In genomic region chr2:215409331-215410127, GRCh38 we compare ENCODE assay signal across 11 cellular contexts. TPM values are rescaled to one million over a fixed set of nuclear protein-coding genes. Genes with fewer than 3 reads are reported as not detected.
DNase-seq lines count a peak whose midpoint lies in the region; ATAC-seq and TF ChIP-seq lines count a peak whose summit lies in the region.
"Had no signal": no experiment of that assay in that cellular context is flagged by ENCODE, and none has a peak within 500 bp of the region (broad histone marks: within the 10 kb centered on the region; RNA-seq: fewer than 3 reads in every experiment).

No MANE protein-coding gene starts in this region.

- peaks cover 16% of the 10 kb centered on the region for H3K4me1 Mint-ChIP-seq in activated CD8-positive, alpha-beta T cell treated with anti-CD3 and anti-CD28 coated beads for 36 hours (ENCODE audit: low read depth)
- H3K4me1 Mint-ChIP-seq in activated CD8-positive, alpha-beta T cell treated with anti-CD3 and anti-CD28 coated beads, Interleukin-2, amount 10 ng/mL, durations not matched to agents 7 days and 5 days (ENCODE audit: low read depth), result peaks cover 14% of the 10 kb centered on the region
- H3K4me1 Mint-ChIP-seq in activated CD4-positive, alpha-beta memory T cell treated with anti-CD3 and anti-CD28 coated beads for 36 hours (ENCODE audit: low read depth), result peaks cover 6% of the 10 kb centered on the region

- CTCF ChIA-PET in activated CD8-positive, alpha-beta T cell treated with anti-CD3 and anti-CD28 coated beads for 36 hours (lab: Charles Lee), result no interaction called here
- CTCF ChIA-PET in activated CD8-positive, alpha-beta T cell treated with anti-CD3 and anti-CD28 coated beads, Interleukin-2, amount 10 ng/mL, durations not matched to agents 7 days and 5 days (lab: Charles Lee), result no interaction called here
- CTCF ChIA-PET in activated CD4-positive, alpha-beta memory T cell treated with anti-CD3 and anti-CD28 coated beads for 36 hours (lab: Charles Lee), result no interaction called here

- H3K36me3 ChIP-seq in Karpas-422 (ENCODE audit: insufficient read depth, low read length), result no peaks in the 10 kb centered on the region

- TF ChIP-seq CTCF in activated CD8-positive, alpha-beta T cell treated with anti-CD3 and anti-CD28 coated beads for 36 hours (IDR thresholded peaks at IDR 0.05), result no peak
- TF ChIP-seq CTCF in foreskin keratinocyte (conservative IDR thresholded peaks at IDR 0.05), result no peak

- peak; percentile 73 for ATAC-seq in activated CD8-positive, alpha-beta T cell treated with anti-CD3 and anti-CD28 coated beads for 36 hours
- no peak for ATAC-seq in activated CD8-positive, alpha-beta T cell treated with anti-CD3 and anti-CD28 coated beads, Interleukin-2, amount 10 ng/mL, durations not matched to agents 7 days and 5 days
- peak; percentile 58 for ATAC-seq in foreskin keratinocyte

- H3K4me2 ChIP-seq in Karpas-422 (ENCODE audit: low read depth, low read length, poor library complexity, severe bottlenecking), result no peak overlapping the region

- H3K27me3 Mint-ChIP-seq in activated CD8-positive, alpha-beta T cell treated with anti-CD3 and anti-CD28 coated beads for 36 hours, result peaks cover 19% of the 10 kb centered on the region
- H3K27me3 Mint-ChIP-seq in activated CD8-positive, alpha-beta T cell treated with anti-CD3 and anti-CD28 coated beads, Interleukin-2, amount 10 ng/mL, durations not matched to agents 7 days and 5 days (ENCODE audit: low read depth), result peaks cover 6% of the 10 kb centered on the region
- H3K27me3 Mint-ChIP-seq in activated CD4-positive, alpha-beta memory T cell treated with anti-CD3 and anti-CD28 coated beads for 36 hours, result peaks cover 19% of the 10 kb centered on the region

- H2AFZ ChIP-seq in Karpas-422 (ENCODE audit: low read length), result no peak overlapping the region

- DNase-seq in activated CD8-positive, alpha-beta T cell treated with anti-CD3 and anti-CD28 coated beads for 36 hours, result peak; percentile 63
- no peak for DNase-seq in activated CD8-positive, alpha-beta T cell treated with anti-CD3 and anti-CD28 coated beads, Interleukin-2, amount 10 ng/mL, durations not matched to agents 7 days and 5 days
- DNase-seq in activated CD4-positive, alpha-beta memory T cell treated with anti-CD3 and anti-CD28 coated beads for 36 hours, result peak; percentile 53
- DNase-seq in foreskin keratinocyte, result no peak
- DNase-seq in stimulated activated CD8-positive, alpha-beta memory T cell treated with anti-CD3 and anti-CD28 coated beads, Interleukin-7, amount 100 ng/mL, for 48 hours (ENCODE audit: extremely low read depth in 1 of 2, low read depth in 1 of 2), result peak; percentile 21 to 45
- no peak for DNase-seq in SHP77 (lab: John Stamatoyannopoulos, UW)
- DNase-seq in NCI-H226, result no peak
- DNase-seq in Karpas-422, result no peak
- DNase-seq: DMS79, NCI-H1092 had no signal

- H3K4me1 ChIP-seq in foreskin keratinocyte (peaks cover 11% of the 10 kb centered on the region), Karpas-422 (ENCODE audit: low read length) (no peaks in the 10 kb centered on the region)

- intact Hi-C loops in activated CD8-positive, alpha-beta T cell treated with anti-CD3 and anti-CD28 coated beads for 36 hours (cut with micrococcal nuclease), result no loop called here
- intact Hi-C loops in activated CD4-positive, alpha-beta memory T cell treated with anti-CD3 and anti-CD28 coated beads for 36 hours (cut with micrococcal nuclease), result no loop called here

- POLR2A ChIA-PET in activated CD8-positive, alpha-beta T cell treated with anti-CD3 and anti-CD28 coated beads for 36 hours (lab: Charles Lee), result no interaction called here
- POLR2A ChIA-PET in activated CD8-positive, alpha-beta T cell treated with anti-CD3 and anti-CD28 coated beads, Interleukin-2, amount 10 ng/mL, durations not matched to agents 7 days and 5 days (lab: Charles Lee), result no interaction called here
- POLR2A ChIA-PET in activated CD4-positive, alpha-beta memory T cell treated with anti-CD3 and anti-CD28 coated beads for 36 hours (lab: Charles Lee), result interaction anchor here (0.6 kb wide), 1 partner anchor 608 kb away, joined by 3 read pairs; no protein-coding TSS in a partner anchor

- H3K4me3 ChIP-seq in Karpas-422 (ENCODE audit: low read length), result no peak overlapping the region
- H3K4me3 ChIP-seq: cardiac muscle cell had no signal

- no peak overlapping the region for H3K4me3 Mint-ChIP-seq in activated CD8-positive, alpha-beta T cell treated with anti-CD3 and anti-CD28 coated beads for 36 hours
- no peak overlapping the region for H3K4me3 Mint-ChIP-seq in activated CD8-positive, alpha-beta T cell treated with anti-CD3 and anti-CD28 coated beads, Interleukin-2, amount 10 ng/mL, durations not matched to agents 7 days and 5 days
- H3K4me3 Mint-ChIP-seq in activated CD4-positive, alpha-beta memory T cell treated with anti-CD3 and anti-CD28 coated beads for 36 hours, result no peak overlapping the region

- no peak overlapping the region for H3K27ac Mint-ChIP-seq in activated CD8-positive, alpha-beta T cell treated with anti-CD3 and anti-CD28 coated beads for 36 hours
- H3K27ac Mint-ChIP-seq in activated CD8-positive, alpha-beta T cell treated with anti-CD3 and anti-CD28 coated beads, Interleukin-2, amount 10 ng/mL, durations not matched to agents 7 days and 5 days, result no peak overlapping the region
- H3K27ac Mint-ChIP-seq in activated CD4-positive, alpha-beta memory T cell treated with anti-CD3 and anti-CD28 coated beads for 36 hours, result no peak overlapping the region

- H3K27ac ChIP-seq in foreskin keratinocyte (no peak overlapping the region), Karpas-422 (ENCODE audit: low read length) (no peak overlapping the region)
- H3K27ac ChIP-seq: cardiac muscle cell had no signal

- H3K9me2 ChIP-seq in Karpas-422 (replicated peaks; ENCODE audit: insufficient read depth, low read length), result no peaks in the 10 kb centered on the region

- no peaks in the 10 kb centered on the region for H3K9me3 Mint-ChIP-seq in activated CD8-positive, alpha-beta T cell treated with anti-CD3 and anti-CD28 coated beads for 36 hours
- no peaks in the 10 kb centered on the region for H3K9me3 Mint-ChIP-seq in activated CD8-positive, alpha-beta T cell treated with anti-CD3 and anti-CD28 coated beads, Interleukin-2, amount 10 ng/mL, durations not matched to agents 7 days and 5 days (ENCODE audit: insufficient read depth)
- H3K9me3 Mint-ChIP-seq in activated CD4-positive, alpha-beta memory T cell treated with anti-CD3 and anti-CD28 coated beads for 36 hours, result no peaks in the 10 kb centered on the region

- no peaks in the 10 kb centered on the region for H3K79me2 ChIP-seq in Karpas-422 (ENCODE audit: low read length)

- no peaks in the 10 kb centered on the region for H4K20me1 ChIP-seq in Karpas-422 (ENCODE audit: insufficient read depth, low read depth, low read length)

- no peak overlapping the region for H3K9ac ChIP-seq in Karpas-422 (ENCODE audit: low read length)

- H3K27me3 ChIP-seq in foreskin keratinocyte, result no peaks in the 10 kb centered on the region
- H3K27me3 ChIP-seq in Karpas-422 (ENCODE audit: low read length), result no peaks in the 10 kb centered on the region
- H3K27me3 ChIP-seq: cardiac muscle cell had no signal

- no peaks in the 10 kb centered on the region for H3K9me3 ChIP-seq in Karpas-422 (ENCODE audit: low read length)

- H3K36me3 Mint-ChIP-seq in activated CD8-positive, alpha-beta T cell treated with anti-CD3 and anti-CD28 coated beads for 36 hours (ENCODE audit: low read depth), result no peaks in the 10 kb centered on the region
- no peaks in the 10 kb centered on the region for H3K36me3 Mint-ChIP-seq in activated CD8-positive, alpha-beta T cell treated with anti-CD3 and anti-CD28 coated beads, Interleukin-2, amount 10 ng/mL, durations not matched to agents 7 days and 5 days (ENCODE audit: low read depth)
- no peaks in the 10 kb centered on the region for H3K36me3 Mint-ChIP-seq in activated CD4-positive, alpha-beta memory T cell treated with anti-CD3 and anti-CD28 coated beads for 36 hours

RNA-seq across cellular contexts. Expression of gene FN1, which starts 26.3 kb away (rescaled TPM):
- total RNA-seq in activated CD8-positive, alpha-beta T cell treated with anti-CD3 and anti-CD28 coated beads for 36 hours, result under 1 TPM in 1 of 2 experiments, not detected in 1; 0.11 TPM
- under 1 TPM in 1 of 2 experiments, not detected in 1; 0.21 TPM for total RNA-seq in activated CD8-positive, alpha-beta T cell treated with anti-CD3 and anti-CD28 coated beads, Interleukin-2, amount 10 ng/mL, durations not matched to agents 7 days and 5 days
- under 1 TPM; 0.50 to 0.53 TPM for total RNA-seq in activated CD4-positive, alpha-beta memory T cell treated with anti-CD3 and anti-CD28 coated beads for 36 hours
- 2,068 and 6,230 TPM in 2 replicates for total RNA-seq in foreskin keratinocyte
- polyA plus RNA-seq in foreskin keratinocyte, result 1,523 and 3,810 TPM in 2 replicates
- 0.32 and 0.67 TPM in 2 replicates for total RNA-seq in Karpas-422 (2014; rRNA removed; shearing (Covaris generic); ENCODE audit: low replicate concordance)

Comparison
In these comparisons a context has a peak if more than half of its experiments do, and no peak if none do; other contexts are left out.
1. DNase-seq: peak in activated CD8-positive, alpha-beta T cell treated with anti-CD3 and anti-CD28 coated beads for 36 hours (single experiment), activated CD4-positive, alpha-beta memory T cell treated with anti-CD3 and anti-CD28 coated beads for 36 hours (single experiment) and stimulated activated CD8-positive, alpha-beta memory T cell treated with anti-CD3 and anti-CD28 coated beads, Interleukin-7, amount 100 ng/mL, for 48 hours (2 of 2); none in activated CD8-positive, alpha-beta T cell treated with anti-CD3 and anti-CD28 coated beads, Interleukin-2, amount 10 ng/mL, durations not matched to agents 7 days and 5 days (single experiment), foreskin keratinocyte (0 of 2), SHP77 (0 of 2), NCI-H226 (single experiment) and Karpas-422 (single experiment).
2. RNA of gene FN1, which starts 26.3 kb away (total RNA-seq): 2,068 to 6,230 TPM in foreskin keratinocyte; 0.32 to 0.67 TPM in Karpas-422, 0.50 to 0.53 TPM in activated CD4-positive, alpha-beta memory T cell treated with anti-CD3 and anti-CD28 coated beads for 36 hours, 0.21 TPM in activated CD8-positive, alpha-beta T cell treated with anti-CD3 and anti-CD28 coated beads, Interleukin-2, amount 10 ng/mL, durations not matched to agents 7 days and 5 days and 0.11 TPM in activated CD8-positive, alpha-beta T cell treated with anti-CD3 and anti-CD28 coated beads for 36 hours; every median in the first group is over 1,000 times any median in the second.